ENCODE assay signal across 19 cellular contexts in genomic region chr10:95434583-95434982, GRCh38.
DNase-seq lines count a peak whose midpoint lies in the region; ATAC-seq and TF ChIP-seq lines count a peak whose summit lies in the region.
"Had no signal": no experiment of that assay in that cellular context is flagged by ENCODE, and none has a peak within 500 bp of the region (broad histone marks: within the 10 kb centered on the region; RNA-seq: fewer than 3 reads in every experiment).

No MANE protein-coding gene starts in this region.

- DNase-seq in right atrium auricular region (ENCODE audit: low spot score) (no peak), psoas muscle (no peak), upper lobe of right lung (no peak), DMS 273 treated with DMSO at 0.1 percent for 48 hours (lab: John Stamatoyannopoulos, UW) (no peak), DMS53 treated with DMSO at 0.1 percent for 48 hours (lab: John Stamatoyannopoulos, UW; ENCODE audit: unreplicated experiment) (no peak)
- DNase-seq: activated CD4-positive, CD25-positive, alpha-beta regulatory T cell; activated CD8-positive, alpha-beta memory T cell treated with anti-CD3 and anti-CD28 coated beads for 24 hours; endodermal cell; foreskin fibroblast; GM23248; NCI-H2081; NCI-H510A treated with DMSO at 0.1 percent for 48 hours; SHP77; stimulated activated CD4-positive, alpha-beta T cell treated with anti-CD3 and anti-CD28 coated beads, Interleukin-15, amount 100 ng/mL, for 24 hours; T-helper 2 cell had no signal

- H3K4me3 ChIP-seq in right atrium auricular region (no peak overlapping the region), psoas muscle (no peak overlapping the region), upper lobe of right lung (no peak overlapping the region)
- H3K4me3 ChIP-seq: GM23248 had no signal

- no peaks in the 10 kb centered on the region for H3K9me3 ChIP-seq in right atrium auricular region
- no peaks in the 10 kb centered on the region for H3K9me3 ChIP-seq in psoas muscle
- H3K9me3 ChIP-seq in upper lobe of right lung, result no peaks in the 10 kb centered on the region

- WGBS in psoas muscle, 3 donors, result 80 to 81% (median 81%) methylated on average over 9 of the region's 9 CpGs

- no peaks in the 10 kb centered on the region for H3K27me3 ChIP-seq in right atrium auricular region
- H3K27me3 ChIP-seq in psoas muscle (ENCODE audit: insufficient read depth in 3 of 3, low read length in 2 of 3), result no peaks in the 10 kb centered on the region
- no peaks in the 10 kb centered on the region for H3K27me3 ChIP-seq in upper lobe of right lung

- H3K36me3 ChIP-seq in right atrium auricular region (peaks cover 84% of the 10 kb centered on the region), psoas muscle (ENCODE audit: insufficient read depth in 1 of 2, low read depth in 1 of 2) (peaks cover under 1 to 33% of the 10 kb centered on the region in 2 donors), upper lobe of right lung (no peaks in the 10 kb centered on the region)

- ATAC-seq in psoas muscle (no peak), upper lobe of right lung (no peak), GM18870 (IDR thresholded peaks at IDR 0.05; ENCODE audit: unreplicated experiment) (no peak)
- ATAC-seq: natural killer cell treated with Interleukin-12 subunit alpha and Interleukin-12 subunit beta and Interleukin-15 and Interleukin-18, amount 100 ng/mL, for 72 hours had no signal

- TF ChIP-seq CTCF in right atrium auricular region (IDR thresholded peaks at IDR 0.05) (no peak), psoas muscle (IDR thresholded peaks at IDR 0.05) (no peak), upper lobe of right lung (IDR thresholded peaks at IDR 0.05) (no peak)

- intact Hi-C loops in psoas muscle (cut with DNase I) (no loop called here), upper lobe of right lung (cut with DNase I) (loop anchor here (5.0 kb wide), 1 partner anchor 163 kb away; no protein-coding TSS in a partner anchor)

- H3K27ac ChIP-seq in cingulate gyrus (ENCODE audit: low read depth, low read length) (peak overlapping the region; percentile 67), right atrium auricular region (peak overlapping the region; percentile 85 to 96), psoas muscle (peak overlapping the region; percentile 55), upper lobe of right lung (peak overlapping the region; percentile 51)
- H3K27ac ChIP-seq: GM23248, HL-60 had no signal

- peaks cover 0 to 87% of the 10 kb centered on the region in 2 donors for H3K4me1 ChIP-seq in right atrium auricular region
- peaks cover 56% of the 10 kb centered on the region for H3K4me1 ChIP-seq in psoas muscle
- peaks cover 8% of the 10 kb centered on the region for H3K4me1 ChIP-seq in upper lobe of right lung
